ENCODE assay signal across 11 cellular contexts in genomic region chr3:124599779-124600693, GRCh38.
A peak's percentile ranks its signal among the peaks of the same experiment; 100 is the strongest.
DNase-seq lines count a peak whose midpoint lies in the region; ATAC-seq, FAIRE-seq and TF ChIP-seq lines count a peak whose summit lies in the region.
"Had no signal": no experiment of that assay in that cellular context is flagged by ENCODE, and none has a peak within 500 bp of the region (broad histone marks: within the 10 kb centered on the region; RNA-seq: fewer than 3 reads in every experiment).

No MANE protein-coding gene starts in this region.

- H3K4me1 ChIP-seq in breast epithelium: no peaks in the 10 kb centered on the region
- H3K4me1 ChIP-seq in GM12878 (ENCODE audit: control insufficient read depth, insufficient read depth, low read length): no peaks in the 10 kb centered on the region

- TF ChIP-seq CTCF in MCF 10A (IDR thresholded peaks at IDR 0.05; ENCODE audit: unreplicated experiment) (no peak), breast epithelium (IDR thresholded peaks at IDR 0.05) (no peak), GM12878 (IDR thresholded peaks at IDR 0.05 in 2 of 3, conservative IDR thresholded peaks at IDR 0.05 in 1 of 3; ENCODE audit: control insufficient read depth in 2 of 3, extremely low read depth in 1 of 3, insufficient read depth in 1 of 3, low read depth in 3 of 3, low read length in 3 of 3) (no peak), D721Med (IDR thresholded peaks at IDR 0.05; ENCODE audit: insufficient read depth, missing control alignments) (no peak)

- no peak for TF ChIP-seq POLR2A in breast epithelium (IDR thresholded peaks at IDR 0.05)
- TF ChIP-seq POLR2A in GM12878 (IDR thresholded peaks at IDR 0.05; ENCODE audit: low read depth, low read length): no peak
- TF ChIP-seq POLR2A in H54 (IDR thresholded peaks at IDR 0.05; ENCODE audit: low read depth, low read length): no peak

- H3K9me3 Mint-ChIP-seq in MCF 10A (ENCODE audit: unreplicated experiment): no peaks in the 10 kb centered on the region
- H3K9me3 Mint-ChIP-seq: central memory CD8-positive, alpha-beta T cell had no signal

- ATAC-seq in GM12878: peak; percentile 32; the same call in 1 of the 3 replicates

- no peak for TF ChIP-seq RAD21 in GM12878 (IDR thresholded peaks at IDR 0.05; ENCODE audit: insufficient read depth, low read depth, low read length)

- H3K4me3 ChIP-seq in breast epithelium (no peak overlapping the region), GM12878 (no peak overlapping the region)

- H3K79me2 ChIP-seq in GM12878 (ENCODE audit: control insufficient read depth, insufficient read depth, low read length): no peaks in the 10 kb centered on the region

- intact Hi-C loops in MCF 10A (cut with micrococcal nuclease): no loop called here
- intact Hi-C loops in breast epithelium (cut with DNase I; ENCODE audit: low total_unique reads): no loop called here
- intact Hi-C loops in GM12878 (cut with micrococcal nuclease; ENCODE audit: unreplicated experiment): no loop called here

- FAIRE-seq in GM12878 (lab: Jason Lieb, UNC) (no peak), urothelium cell line (lab: Jason Lieb, UNC) (peak; percentile 76), D721Med (lab: Jason Lieb, UNC) (no peak), H54 (lab: Jason Lieb, UNC) (no peak)

- H3K4me2 ChIP-seq in GM12878 (ENCODE audit: control insufficient read depth, insufficient read depth): no peak overlapping the region

- H3K4me3 Mint-ChIP-seq in MCF 10A (ENCODE audit: unreplicated experiment): no peak overlapping the region
- H3K4me3 Mint-ChIP-seq: central memory CD8-positive, alpha-beta T cell had no signal

- SMC1A ChIA-PET in GM12878 (lab: Charles Lee; ENCODE audit: uncharacterized antibody, unreplicated experiment): interaction anchor here (1.1 to 6.8 kb wide), 8 partner anchors 16 to 88 kb away, joined by 3 to 80 read pairs (median 4); no protein-coding TSS in a partner anchor

- no peak overlapping the region for H3K27ac Mint-ChIP-seq in MCF 10A (ENCODE audit: low read depth, unreplicated experiment)

- RAD21 ChIA-PET in GM12878 (lab: Charles Lee; ENCODE audit: unreplicated experiment): interaction anchor here (0.9 to 2.1 kb wide), 5 partner anchors 16 to 89 kb away, joined by 3 to 8 read pairs (median 4); no protein-coding TSS in a partner anchor

- peaks cover 20% of the 10 kb centered on the region for H3K27me3 Mint-ChIP-seq in MCF 10A (ENCODE audit: insufficient read depth, unreplicated experiment)

- H3K27ac ChIP-seq in breast epithelium: no peak overlapping the region
- no peak overlapping the region for H3K27ac ChIP-seq in GM12878 (ENCODE audit: control insufficient read depth, insufficient read depth)

- no peaks in the 10 kb centered on the region; the same call in 1 of the 2 replicates for H4K20me1 ChIP-seq in GM12878 (ENCODE audit: control insufficient read depth, insufficient read depth)

- peak; percentile 60 for DNase-seq in MCF 10A (ENCODE audit: unreplicated experiment)
- no peak for DNase-seq in breast epithelium (ENCODE audit: low spot score in 2 of 2)
- DNase-seq in GM12878 (ENCODE audit: low read depth, low spot score): no peak
- DNase-seq in islet precursor cell: peak; percentile 52
- peak; percentile 75 for DNase-seq in urothelium cell line (ENCODE audit: low spot score)
- no peak for DNase-seq in D721Med (ENCODE audit: insufficient read length, low spot score)
- DNase-seq in H54 (ENCODE audit: insufficient read length, low spot score): no peak
- no peak for DNase-seq in UCSD-AML1 (lab: John Stamatoyannopoulos, UW; ENCODE audit: unreplicated experiment)
- DNase-seq: activated CD4-positive, CD25-positive, alpha-beta regulatory T cell treated with anti-CD3 and anti-CD28 coated beads, Interleukin-2, amount 50 U/mL, for 72 hours; stimulated activated CD4-positive, alpha-beta T cell treated with anti-CD3 and anti-CD28 coated beads, Interleukin-4, amount 100 ng/mL, for 4 hours had no signal

- 0% methylated on average over 4 of the region's 4 CpGs for WGBS in GM12878 (ENCODE audit: insufficient coverage, insufficient replicate concordance, low lambda C conversion rate, missing lambda C conversion rate)

- in situ Hi-C loops in GM12878 (cut with MboI): no loop called here

- H3K9me3 ChIP-seq in breast epithelium: no peaks in the 10 kb centered on the region
- H3K9me3 ChIP-seq in GM12878 (replicated peaks; ENCODE audit: control insufficient read depth, insufficient read depth, low read length): no peaks in the 10 kb centered on the region

- peaks cover 21% of the 10 kb centered on the region for H3K4me1 Mint-ChIP-seq in MCF 10A (ENCODE audit: insufficient read depth, unreplicated experiment)
- H3K4me1 Mint-ChIP-seq: central memory CD8-positive, alpha-beta T cell had no signal

- H3K9ac ChIP-seq in GM12878 (ENCODE audit: control insufficient read depth, insufficient read depth, low read length): no peak overlapping the region

- no peaks in the 10 kb centered on the region for H3K36me3 Mint-ChIP-seq in MCF 10A (ENCODE audit: insufficient read depth, unreplicated experiment)

- POLR2A ChIA-PET in MCF 10A (lab: Yijun Ruan, JAX): interaction anchor here (0.7 to 1.5 kb wide), 4 partner anchors 22 to 130 kb away, joined by 3 to 5 read pairs (median 4); partner anchors contain the start of gene UMPS
- POLR2A ChIA-PET in GM12878 (lab: Charles Lee): interaction anchor here (0.6 to 1.0 kb wide), 2 partner anchors 17 to 126 kb away, joined by 3 to 7 read pairs; no protein-coding TSS in a partner anchor

- H3K27me3 ChIP-seq in breast epithelium: no peaks in the 10 kb centered on the region
- H3K27me3 ChIP-seq in GM12878 (replicated peaks in 1 of 2; ENCODE audit: control insufficient read depth in 2 of 2, insufficient read depth in 2 of 2, low read length in 1 of 2): no peaks in the 10 kb centered on the region

- H3K36me3 ChIP-seq in breast epithelium: no peaks in the 10 kb centered on the region
- no peaks in the 10 kb centered on the region for H3K36me3 ChIP-seq in GM12878 (ENCODE audit: control insufficient read depth in 2 of 2, insufficient read depth in 2 of 2, low read length in 1 of 2)

- CTCF ChIA-PET in MCF 10A (lab: Yijun Ruan, JAX): interaction anchor here (1.0 to 3.9 kb wide), 3 partner anchors 34 to 89 kb away, joined by 6 to 16 read pairs (median 12); no protein-coding TSS in a partner anchor
- CTCF ChIA-PET in GM12878 (lab: Yijun Ruan, JAX): interaction anchor here (0.9 to 2.4 kb wide), 5 partner anchors 12 to 89 kb away, joined by 3 to 15 read pairs (median 4); no protein-coding TSS in a partner anchor

- BruUV-seq in MCF 10A (replicated peaks; lab: Mats Ljungman, UMichigan) (no TSS peak), GM12878 (replicated peaks; lab: Mats Ljungman, UMichigan) (no TSS peak)

- no peak for TF ChIP-seq EP300 in GM12878 (IDR thresholded peaks at IDR 0.05; ENCODE audit: borderline replicate concordance in 1 of 2, control insufficient read depth in 1 of 2, low read depth in 2 of 2, low read length in 2 of 2)

- H2AFZ ChIP-seq in GM12878 (ENCODE audit: control insufficient read depth, low read depth, low read length): no peak overlapping the region

TF ChIP-seq in GM12878, 131 proteins besides CTCF, POLR2A, EP300 and RAD21:
- TF ChIP-seq EGR1 (IDR thresholded peaks at IDR 0.05; ENCODE audit: borderline replicate concordance in 1 of 2, low read depth in 2 of 2, low read length in 2 of 2) (no peak), KDM1A (IDR thresholded peaks at IDR 0.05; ENCODE audit: borderline replicate concordance) (no peak), EZH2 (IDR thresholded peaks at IDR 0.05; ENCODE audit: borderline replicate concordance, control insufficient read depth, low read depth, low read length) (no peak), NFXL1 (IDR thresholded peaks at IDR 0.05; ENCODE audit: borderline replicate concordance) (no peak), IRF3 (IDR thresholded peaks at IDR 0.05) (no peak), CUX1 (IDR thresholded peaks at IDR 0.05; ENCODE audit: insufficient replicate concordance, low read depth, low read length) (no peak)

Comparison
In these comparisons a context has a peak if more than half of its experiments do, and no peak if none do; other contexts are left out.
1. DNase-seq: peak in MCF 10A (single experiment), islet precursor cell (single experiment) and urothelium cell line (single experiment); none in breast epithelium (0 of 2), GM12878 (single experiment), D721Med (single experiment), H54 (single experiment) and UCSD-AML1 (single experiment).